In the genomic region with DNA sequence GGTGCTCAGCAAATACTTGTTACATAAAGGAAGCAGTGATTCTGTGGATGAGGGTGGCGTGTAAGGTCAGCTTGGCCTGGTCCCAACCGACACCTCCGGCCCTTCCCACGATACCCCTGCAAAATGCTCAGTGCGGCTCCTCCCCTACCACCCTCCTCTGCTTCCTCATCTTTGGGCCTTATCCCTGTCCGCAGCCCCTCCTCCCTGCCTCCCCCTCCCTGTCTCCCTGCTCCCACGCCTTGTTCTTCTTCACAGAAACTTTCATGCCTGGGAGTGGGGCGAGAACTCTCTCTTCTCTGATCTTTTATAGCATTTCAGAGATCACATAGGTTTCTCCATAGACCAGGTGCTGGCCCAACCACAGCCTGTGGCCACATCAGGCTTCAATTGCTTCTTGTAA, we compare ENCODE assay signal across 18 cellular contexts.
DNase-seq lines count a peak whose midpoint lies in the region; ATAC-seq, FAIRE-seq and TF ChIP-seq lines count a peak whose summit lies in the region.
"Had no signal": no experiment of that assay in that cellular context is flagged by ENCODE, and none has a peak within 500 bp of the region (broad histone marks: within the 10 kb centered on the region; RNA-seq: fewer than 3 reads in every experiment).

No MANE protein-coding gene starts in this region.

- no peak overlapping the region for H3K4me3 Mint-ChIP-seq in activated naive CD4-positive, alpha-beta T cell treated with anti-CD3 and anti-CD28 coated beads, Interleukin-2, amount 50 U/mL, for 24 hours
- no peak overlapping the region for H3K4me3 Mint-ChIP-seq in activated naive CD4-positive, alpha-beta T cell treated with anti-CD3 and anti-CD28 coated beads, Interleukin-2, amount 10 ng/mL, durations not matched to agents 7 days and 5 days
- H3K4me3 Mint-ChIP-seq: CD4-positive, alpha-beta memory T cell; H9 had no signal

- H3K9me3 ChIP-seq in H1 (ENCODE audit: insufficient read depth in 2 of 2, low read depth in 1 of 2, low read length in 1 of 2): no peaks in the 10 kb centered on the region
- H3K9me3 ChIP-seq: A549 had no signal

- 0 out of 2 replicates have a peak overlapping the region, but pooled peaks have one; percentile 34 for H2BK15ac ChIP-seq in H1 (ENCODE audit: low read length)

- no peaks in the 10 kb centered on the region for H3K23me2 ChIP-seq in H1 (ENCODE audit: low read depth, low read length)

- no peaks in the 10 kb centered on the region for H3K79me2 ChIP-seq in H1 (ENCODE audit: control insufficient read depth in 1 of 2, insufficient read depth in 2 of 2, low read length in 2 of 2)

- no peak overlapping the region for H2AFZ ChIP-seq in H1 (ENCODE audit: low read length)

- H4K5ac ChIP-seq in H1 (ENCODE audit: insufficient read length, low read depth, low read length): no peak overlapping the region

- no peaks in the 10 kb centered on the region for H4K20me1 ChIP-seq in H1 (replicated peaks in 1 of 2; ENCODE audit: control insufficient read depth in 1 of 2, insufficient read depth in 2 of 2, low read length in 2 of 2)

- H3K9me3 Mint-ChIP-seq in activated naive CD4-positive, alpha-beta T cell treated with anti-CD3 and anti-CD28 coated beads, Interleukin-2, amount 50 U/mL, for 24 hours: no peaks in the 10 kb centered on the region
- H3K9me3 Mint-ChIP-seq in activated naive CD4-positive, alpha-beta T cell treated with anti-CD3 and anti-CD28 coated beads, Interleukin-2, amount 10 ng/mL, durations not matched to agents 7 days and 5 days: no peaks in the 10 kb centered on the region
- H3K9me3 Mint-ChIP-seq: H9 had no signal

- no peaks in the 10 kb centered on the region for H3K79me1 ChIP-seq in H1 (ENCODE audit: low read depth, low read length)

- H3K14ac ChIP-seq in H1 (ENCODE audit: insufficient read length): no peak overlapping the region

- no peak overlapping the region for H3K18ac ChIP-seq in H1 (ENCODE audit: extremely low read depth, low read length)

- no peak overlapping the region for H3K9ac ChIP-seq in H1 (replicated peaks in 1 of 4; ENCODE audit: extremely low read depth in 1 of 4, low read depth in 3 of 4, low read length in 3 of 4)

- POLR2A ChIA-PET in H1 (lab: Charles Lee; ENCODE audit: partially characterized antibody): no interaction called here

- CTCF ChIA-PET in activated naive CD4-positive, alpha-beta T cell treated with anti-CD3 and anti-CD28 coated beads, Interleukin-2, amount 10 ng/mL, durations not matched to agents 7 days and 5 days (lab: Charles Lee): no interaction called here
- CTCF ChIA-PET in H1 (lab: Charles Lee; ENCODE audit: partially characterized antibody): no interaction called here

- no peak overlapping the region for H3K23ac ChIP-seq in H1 (ENCODE audit: insufficient read length)

- H2BK12ac ChIP-seq in H1 (ENCODE audit: low read depth, low read length): no peak overlapping the region

- no peak for TF ChIP-seq EP300 in H1 (IDR thresholded peaks at IDR 0.05; ENCODE audit: borderline replicate concordance in 1 of 2, low read depth in 2 of 2, low read length in 2 of 2)

- H3K36me3 ChIP-seq in H1 (ENCODE audit: control insufficient read depth in 2 of 4, insufficient read depth in 4 of 4, low read length in 3 of 4): no peaks in the 10 kb centered on the region

- no peak overlapping the region for H2AK5ac ChIP-seq in H1 (ENCODE audit: low read depth, low read length)

- H3K4me3 ChIP-seq in H1 (ENCODE audit: extremely low read depth in 1 of 4, insufficient read depth in 2 of 4, low read depth in 3 of 4, low read length in 4 of 4): no peak overlapping the region
- H3K4me3 ChIP-seq: A549 had no signal

- no peak overlapping the region for H2BK5ac ChIP-seq in H1 (ENCODE audit: low read depth, low read length)

- H4K8ac ChIP-seq in H1 (ENCODE audit: extremely low read depth, insufficient read depth, low read length): no peak overlapping the region

- ATAC-seq in HG03097 (IDR thresholded peaks at IDR 0.05; ENCODE audit: low FRiP score, unreplicated experiment): no peak
- ATAC-seq: A549 had no signal

- H3K27ac ChIP-seq in H1 (ENCODE audit: low read depth, low read length): no peak overlapping the region
- H3K27ac ChIP-seq: 22Rv1, A549, C4-2B, HL-60 had no signal

- no peak overlapping the region for H2BK120ac ChIP-seq in H1 (replicated peaks; ENCODE audit: low read depth, low read length)

- H3K27me3 Mint-ChIP-seq in activated naive CD4-positive, alpha-beta T cell treated with anti-CD3 and anti-CD28 coated beads, Interleukin-2, amount 50 U/mL, for 24 hours: peaks cover 2% of the 10 kb centered on the region
- H3K27me3 Mint-ChIP-seq in activated naive CD4-positive, alpha-beta T cell treated with anti-CD3 and anti-CD28 coated beads, Interleukin-2, amount 10 ng/mL, durations not matched to agents 7 days and 5 days: peaks cover 19% of the 10 kb centered on the region

- FAIRE-seq in H1 (lab: Jason Lieb, UNC): no peak
- FAIRE-seq: A549, GM12892 had no signal

- no peak for TF ChIP-seq CTCF in H1 (IDR thresholded peaks at IDR 0.05; ENCODE audit: control extremely low read depth in 1 of 3, insufficient read depth in 1 of 3, low read depth in 1 of 3, low read length in 3 of 3)

- no peak overlapping the region for H3K4ac ChIP-seq in H1 (replicated peaks; ENCODE audit: insufficient read length, low read depth, low read length)

- H3K4me2 ChIP-seq in H1 (ENCODE audit: insufficient read depth in 1 of 2, low read depth in 2 of 2, low read length in 2 of 2): no peak overlapping the region
- H3K4me2 ChIP-seq: A549 had no signal

- TF ChIP-seq RAD21 in H1 (IDR thresholded peaks at IDR 0.05 in 1 of 2, conservative IDR thresholded peaks at IDR 0.05 in 1 of 2; ENCODE audit: low read depth in 2 of 2, low read length in 2 of 2): no peak

- H4K91ac ChIP-seq in H1 (replicated peaks; ENCODE audit: insufficient read length, low read length): peak overlapping the region; percentile 34

- 83% methylated on average over 8 of the region's 8 CpGs; no CpG with 5 or more reads in 1 of the 2 experiments for WGBS in H1 (ENCODE audit: extremely low coverage in 1 of 2, insufficient coverage in 1 of 2, insufficient read length in 1 of 2, insufficient replicate concordance in 2 of 2, low coverage in 1 of 2, low lambda C conversion rate in 2 of 2, missing lambda C conversion rate in 1 of 2), 2 experiments

- no peaks in the 10 kb centered on the region for H3K36me3 Mint-ChIP-seq in activated naive CD4-positive, alpha-beta T cell treated with anti-CD3 and anti-CD28 coated beads, Interleukin-2, amount 50 U/mL, for 24 hours
- H3K36me3 Mint-ChIP-seq in activated naive CD4-positive, alpha-beta T cell treated with anti-CD3 and anti-CD28 coated beads, Interleukin-2, amount 10 ng/mL, durations not matched to agents 7 days and 5 days: no peaks in the 10 kb centered on the region
- H3K36me3 Mint-ChIP-seq: CD4-positive, alpha-beta memory T cell had no signal

- DNase-seq in activated naive CD4-positive, alpha-beta T cell treated with anti-CD3 and anti-CD28 coated beads, Interleukin-2, amount 10 ng/mL, durations not matched to agents 7 days and 5 days: no peak
- no peak for DNase-seq in H1 (ENCODE audit: low read depth in 1 of 2, low spot score in 2 of 2)
- peak; percentile 1 for DNase-seq in posterior vena cava (ENCODE audit: low spot score)
- no peak for DNase-seq in NCI-H146 (lab: John Stamatoyannopoulos, UW)
- DNase-seq in NCI-H1694 (lab: John Stamatoyannopoulos, UW): no peak
- DNase-seq: AML-193; CD4-positive, alpha-beta memory T cell; DMS153; DMS79; GDM1; H9 had no signal

- no peaks in the 10 kb centered on the region for H3K4me1 Mint-ChIP-seq in activated naive CD4-positive, alpha-beta T cell treated with anti-CD3 and anti-CD28 coated beads, Interleukin-2, amount 50 U/mL, for 24 hours
- H3K4me1 Mint-ChIP-seq in activated naive CD4-positive, alpha-beta T cell treated with anti-CD3 and anti-CD28 coated beads, Interleukin-2, amount 10 ng/mL, durations not matched to agents 7 days and 5 days: no peaks in the 10 kb centered on the region
- H3K4me1 Mint-ChIP-seq: CD4-positive, alpha-beta memory T cell had no signal

- H2BK20ac ChIP-seq in H1 (ENCODE audit: low read length): no peak overlapping the region

- H3K27me3 ChIP-seq in H1 (replicated peaks in 1 of 4; ENCODE audit: control insufficient read depth in 3 of 4, extremely low read depth in 1 of 4, insufficient read depth in 3 of 4, low read length in 3 of 4): no peaks in the 10 kb centered on the region; a peak in 1 of 7 replicates

- H3K27ac Mint-ChIP-seq in activated naive CD4-positive, alpha-beta T cell treated with anti-CD3 and anti-CD28 coated beads, Interleukin-2, amount 50 U/mL, for 24 hours: peak overlapping the region; percentile 36
- no peak overlapping the region for H3K27ac Mint-ChIP-seq in activated naive CD4-positive, alpha-beta T cell treated with anti-CD3 and anti-CD28 coated beads, Interleukin-2, amount 10 ng/mL, durations not matched to agents 7 days and 5 days
- H3K27ac Mint-ChIP-seq: CD4-positive, alpha-beta memory T cell had no signal

- TF ChIP-seq POLR2A in H1 (IDR thresholded peaks at IDR 0.05; ENCODE audit: control extremely low read depth in 1 of 2, low read depth in 2 of 2, low read length in 2 of 2): no peak

- intact Hi-C loops in posterior vena cava (cut with DNase I): no loop called here

- no peak overlapping the region for H3K56ac ChIP-seq in H1 (replicated peaks; ENCODE audit: insufficient read length, low read depth, low read length)

- H3K4me1 ChIP-seq in H1 (replicated peaks in 1 of 4; ENCODE audit: control insufficient read depth in 3 of 4, insufficient read depth in 4 of 4, low read length in 3 of 4): no peaks in the 10 kb centered on the region; a peak in 1 of 7 replicates
- H3K4me1 ChIP-seq: A549 had no signal

TF ChIP-seq in H1, 55 proteins besides CTCF, POLR2A, EP300 and RAD21:
- TF ChIP-seq BACH1 (IDR thresholded peaks at IDR 0.05; ENCODE audit: low read length) (no peak), ZNF274 (IDR thresholded peaks at IDR 0.05; ENCODE audit: borderline replicate concordance, extremely low read depth, low read length) (no peak), SRF (IDR thresholded peaks at IDR 0.05; ENCODE audit: low read depth, low read length) (no peak), SP2 (IDR thresholded peaks at IDR 0.05; ENCODE audit: low read length) (no peak), RXRA (IDR thresholded peaks at IDR 0.05; ENCODE audit: insufficient read depth, low read depth, low read length) (no peak), TAF7 (optimal IDR thresholded peaks at IDR 0.05; ENCODE audit: borderline replicate concordance, low read depth, low read length) (no peak), RFX5 (IDR thresholded peaks at IDR 0.05; ENCODE audit: borderline replicate concordance, low read depth, low read length) (no peak), YY1 (IDR thresholded peaks at IDR 0.05; ENCODE audit: low read depth, low read length) (no peak), HDAC2 (IDR thresholded peaks at IDR 0.05; ENCODE audit: borderline replicate concordance in 1 of 2, low read depth in 2 of 2, low read length in 2 of 2) (no peak)
